1 cellular context compared by ENCODE assay signal in the genomic region with DNA sequence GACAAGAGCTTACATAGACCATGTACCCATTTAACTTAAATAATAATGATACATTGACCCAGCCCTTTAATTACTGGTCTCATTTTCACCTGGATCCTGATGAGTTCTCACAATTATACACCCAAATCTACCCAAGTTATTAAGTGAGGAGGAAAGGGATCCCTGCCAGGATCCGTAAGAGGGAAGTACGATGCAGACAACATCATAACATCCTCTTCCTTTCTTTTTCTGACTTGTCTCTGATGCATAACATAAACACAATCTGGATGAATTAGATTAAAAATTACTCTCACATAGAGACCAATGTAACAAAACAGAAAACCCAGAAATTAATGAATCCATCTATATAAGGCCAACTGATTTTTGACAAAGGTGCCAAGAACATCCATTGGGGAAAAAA.
A peak's percentile ranks its signal among the peaks of the same experiment; 100 is the strongest.
TF ChIP-seq lines count a peak whose summit lies in the region.

No MANE protein-coding gene starts in this region.

TF ChIP-seq in endothelial cell of umbilical vein, 7 proteins besides CTCF, POLR2A, EP300 and RAD21:
- TF ChIP-seq POLR2AphosphoS5 (IDR thresholded peaks at IDR 0.05; ENCODE audit: insufficient read depth, low read depth, low read length) (peak; percentile 46), EZH2 (IDR thresholded peaks at IDR 0.05; ENCODE audit: borderline replicate concordance, low read depth, low read length, severe bottlenecking) (no peak), FOS (IDR thresholded peaks at IDR 0.05; ENCODE audit: borderline replicate concordance, insufficient read depth, low read length) (peak; percentile 79), MYC (IDR thresholded peaks at IDR 0.05; ENCODE audit: low read depth, low read length) (no peak), GATA2 (IDR thresholded peaks at IDR 0.05; ENCODE audit: insufficient read depth, insufficient read length, low read depth, low read length) (peak; percentile 89), JUN (IDR thresholded peaks at IDR 0.05; ENCODE audit: borderline replicate concordance, insufficient read depth, insufficient read length, low read depth) (peak; percentile 55)
- TF ChIP-seq, protein P1, sequence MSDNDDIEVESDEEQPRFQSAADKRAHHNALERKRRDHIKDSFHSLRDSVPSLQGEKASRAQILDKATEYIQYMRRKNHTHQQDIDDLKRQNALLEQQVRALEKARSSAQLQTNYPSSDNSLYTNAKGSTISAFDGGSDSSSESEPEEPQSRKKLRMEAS (IDR thresholded peaks at IDR 0.05; ENCODE audit: insufficient read depth, insufficient read length): no peak
